Comparison of ENCODE assay signal across 17 cellular contexts in the genomic region with DNA sequence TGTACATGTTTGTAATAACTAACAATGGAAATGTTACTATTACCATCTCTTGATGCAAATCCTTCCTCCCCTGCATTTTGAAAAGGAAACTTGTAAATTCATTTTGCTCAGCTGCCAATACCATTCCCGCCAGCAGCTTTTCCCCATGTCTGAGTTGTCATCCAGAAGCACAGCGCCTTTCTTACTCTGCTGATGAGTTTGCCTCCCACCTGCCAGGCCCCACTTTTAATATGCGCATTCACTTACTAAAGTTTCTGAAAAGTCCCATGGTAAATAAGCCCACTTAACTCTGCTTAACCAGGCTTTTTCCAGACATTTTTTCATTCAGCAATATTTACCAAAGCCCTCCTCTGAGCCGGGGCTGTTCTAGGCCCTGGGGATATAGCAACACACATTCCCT. TPM values are rescaled to one million over a fixed set of nuclear protein-coding genes. Genes with fewer than 3 reads are reported as not detected.
"Had no signal": no experiment of that assay in that cellular context is flagged by ENCODE, and none has a peak within 500 bp of the region (broad histone marks: within the 10 kb centered on the region; RNA-seq: fewer than 3 reads in every experiment).

No MANE protein-coding gene starts in this region.

- H3K27ac Mint-ChIP-seq: T-helper 2 cell treated with Interferon-gamma antibody and Interleukin-4, amounts not matched to agents 5 μg/mL and 100 μg/mL, for 36 hours had no signal

- H3K36me3 ChIP-seq: thoracic aorta had no signal

- H3K27me3 ChIP-seq: sigmoid colon had no signal

- H3K4me3 ChIP-seq: heart right ventricle, psoas muscle, sigmoid colon, thoracic aorta had no signal

- H3K9me3 Mint-ChIP-seq: T-helper 2 cell treated with Interferon-gamma antibody and Interleukin-4, amounts not matched to agents 5 μg/mL and 100 μg/mL, for 36 hours had no signal

- H3K4me3 Mint-ChIP-seq: T-helper 2 cell treated with Interferon-gamma antibody and Interleukin-4, amounts not matched to agents 5 μg/mL and 100 μg/mL, for 36 hours had no signal

- H3K9me3 ChIP-seq: heart right ventricle, psoas muscle, sigmoid colon, thoracic aorta had no signal

- ATAC-seq: heart right ventricle; psoas muscle; stimulated activated naive CD8-positive, alpha-beta T cell treated with anti-CD3 and anti-CD28 coated beads, Interleukin-15, Interleukin-2, amounts not matched to agents 100 U/mL and 50 U/mL, for 24 hours had no signal

- H3K27ac ChIP-seq: heart right ventricle, psoas muscle, sigmoid colon, thoracic aorta had no signal

- DNase-seq: activated CD4-positive, alpha-beta T cell treated with anti-CD3 and anti-CD28 coated beads, Interleukin-2, amount 50 U/mL, for 48 hours; activated CD4-positive, CD25-positive, alpha-beta regulatory T cell treated with anti-CD3 and anti-CD28 coated beads, Interleukin-2, amount 50 U/mL, for 72 hours; activated naive CD4-positive, alpha-beta T cell; aorta; effector CD4-positive, alpha-beta T cell; heart right ventricle; kidney glomerular epithelial cell; midbrain; psoas muscle; sigmoid colon; stimulated activated naive CD8-positive, alpha-beta T cell treated with anti-CD3 and anti-CD28 coated beads, Interleukin-15, Interleukin-2, amounts not matched to agents 100 U/mL and 50 U/mL, for 24 hours had no signal

RNA-seq across cellular contexts. Expression of gene NMS, which starts 56.7 kb away (rescaled TPM):
- total RNA-seq: aorta, bronchial epithelial cell, fibroblast of lung, frontal cortex, heart right ventricle, lower leg skin, psoas muscle, sigmoid colon, thoracic aorta had no signal
- polyA plus RNA-seq: aorta, fibroblast of lung, heart right ventricle, sigmoid colon had no signal
